ENCODE assay signal across 16 cellular contexts in genomic region chr15:101283931-101284330, GRCh38. TPM values are rescaled to one million over a fixed set of nuclear protein-coding genes. Genes with fewer than 3 reads are reported as not detected.
DNase-seq lines count a peak whose midpoint lies in the region; ATAC-seq, FAIRE-seq and TF ChIP-seq lines count a peak whose summit lies in the region.
"Had no signal": no experiment of that assay in that cellular context is flagged by ENCODE, and none has a peak within 500 bp of the region (broad histone marks: within the 10 kb centered on the region; RNA-seq: fewer than 3 reads in every experiment).

No MANE protein-coding gene starts in this region.

- H3K36me3 Mint-ChIP-seq in activated CD4-positive, alpha-beta memory T cell treated with anti-CD3 and anti-CD28 coated beads for 36 hours = peaks cover 58% of the 10 kb centered on the region
- peaks cover 76% of the 10 kb centered on the region for H3K36me3 Mint-ChIP-seq in activated CD4-positive, alpha-beta memory T cell treated with anti-CD3 and anti-CD28 coated beads, Interleukin-2, amount 10 ng/mL, durations not matched to agents 7 days and 5 days (ENCODE audit: low read depth)
- peaks cover 32% of the 10 kb centered on the region for H3K36me3 Mint-ChIP-seq in neural crest cell (ENCODE audit: low read depth)

- no peak overlapping the region for H2AFZ ChIP-seq in GM12878 (ENCODE audit: control insufficient read depth, low read depth, low read length)

- H3K4me3 ChIP-seq in A549 = no peak overlapping the region
- H3K4me3 ChIP-seq in GM12878 = no peak overlapping the region
- H3K4me3 ChIP-seq in Peyer's patch = no peak overlapping the region
- H3K4me3 ChIP-seq: BLaER1 treated with 17β-estradiol and CSF1 and Interleukin-3, amounts not matched to agents 10 nM and 100 nM had no signal

- no peaks in the 10 kb centered on the region for H3K27me3 Mint-ChIP-seq in activated CD4-positive, alpha-beta memory T cell treated with anti-CD3 and anti-CD28 coated beads for 36 hours
- no peaks in the 10 kb centered on the region for H3K27me3 Mint-ChIP-seq in activated CD4-positive, alpha-beta memory T cell treated with anti-CD3 and anti-CD28 coated beads, Interleukin-2, amount 10 ng/mL, durations not matched to agents 7 days and 5 days
- H3K27me3 Mint-ChIP-seq in neural crest cell (ENCODE audit: low read depth) = no peaks in the 10 kb centered on the region
- H3K27me3 Mint-ChIP-seq: CD4-positive, CD25-positive, alpha-beta regulatory T cell had no signal

- H3K27ac ChIP-seq in A549 = no peak overlapping the region
- no peak overlapping the region for H3K27ac ChIP-seq in GM12878 (ENCODE audit: control insufficient read depth, insufficient read depth)
- H3K27ac ChIP-seq in Peyer's patch = no peak overlapping the region
- H3K27ac ChIP-seq: BLaER1 treated with 17β-estradiol and CSF1 and Interleukin-3, amounts not matched to agents 10 nM and 100 nM had no signal

- no peak overlapping the region for H3K4me2 ChIP-seq in A549
- no peak overlapping the region for H3K4me2 ChIP-seq in GM12878 (ENCODE audit: control insufficient read depth, insufficient read depth)
- H3K4me2 ChIP-seq: BLaER1 treated with 17β-estradiol and CSF1 and Interleukin-3, amounts not matched to agents 10 nM and 100 nM had no signal

- H3K9ac ChIP-seq in GM12878 (ENCODE audit: control insufficient read depth, insufficient read depth, low read length) = no peak overlapping the region
- H3K9ac ChIP-seq: BLaER1 treated with 17β-estradiol and CSF1 and Interleukin-3, amounts not matched to agents 10 nM and 100 nM had no signal

- FAIRE-seq in A549 (lab: Jason Lieb, UNC) (no peak), GM12878 (lab: Jason Lieb, UNC) (no peak)
- FAIRE-seq: GM12891 had no signal

- H4K20me1 ChIP-seq in GM12878 (ENCODE audit: control insufficient read depth, insufficient read depth) = no peaks in the 10 kb centered on the region

- CTCF ChIA-PET in activated CD4-positive, alpha-beta memory T cell treated with anti-CD3 and anti-CD28 coated beads for 36 hours (lab: Charles Lee) = interaction anchor here (1.0 to 3.1 kb wide), 3 partner anchors 9 to 357 kb away, joined by 3 to 10 read pairs (median 8); no protein-coding TSS in a partner anchor
- CTCF ChIA-PET in activated CD4-positive, alpha-beta memory T cell treated with anti-CD3 and anti-CD28 coated beads, Interleukin-2, amount 10 ng/mL, durations not matched to agents 7 days and 5 days (lab: Charles Lee) = interaction anchor here (2.0 to 2.5 kb wide), 2 partner anchors 10 to 37 kb away, joined by 6 to 8 read pairs; no protein-coding TSS in a partner anchor
- CTCF ChIA-PET in A549 (lab: Yijun Ruan, JAX) = interaction anchor here (1.2 to 17.4 kb wide), 4 partner anchors 10 to 356 kb away, joined by 3 to 251 read pairs (median 10); partner anchors contain the start of gene SNRPA1
- CTCF ChIA-PET in GM12878 (lab: Yijun Ruan, JAX) = interaction anchor here (2.5 kb wide), 1 partner anchor 10 kb away, joined by 17 read pairs; the partner anchor contains the start of gene SNRPA1

- H3K4me1 ChIP-seq in A549 (no peaks in the 10 kb centered on the region), GM12878 (ENCODE audit: control insufficient read depth, insufficient read depth, low read length) (no peaks in the 10 kb centered on the region; the same call in 1 of the 2 replicates), Peyer's patch (peaks cover 0 to 20% (median 2%) of the 10 kb centered on the region in 4 donors)
- H3K4me1 ChIP-seq: BLaER1 treated with 17β-estradiol and CSF1 and Interleukin-3, amounts not matched to agents 10 nM and 100 nM had no signal

- in situ Hi-C loops in GM12878 (cut with MboI) = no loop called here

- H3K27me3 ChIP-seq in GM12878 (replicated peaks in 1 of 2; ENCODE audit: control insufficient read depth in 2 of 2, insufficient read depth in 2 of 2, low read length in 1 of 2) = no peaks in the 10 kb centered on the region
- no peaks in the 10 kb centered on the region for H3K27me3 ChIP-seq in Peyer's patch
- H3K27me3 ChIP-seq: BLaER1 treated with 17β-estradiol and CSF1 and Interleukin-3, amounts not matched to agents 10 nM and 100 nM had no signal

- peak overlapping the region; percentile 18 for H3K27ac Mint-ChIP-seq in activated CD4-positive, alpha-beta memory T cell treated with anti-CD3 and anti-CD28 coated beads for 36 hours
- no peak overlapping the region for H3K27ac Mint-ChIP-seq in activated CD4-positive, alpha-beta memory T cell treated with anti-CD3 and anti-CD28 coated beads, Interleukin-2, amount 10 ng/mL, durations not matched to agents 7 days and 5 days
- no peak overlapping the region for H3K27ac Mint-ChIP-seq in neural crest cell (ENCODE audit: unreplicated experiment)
- H3K27ac Mint-ChIP-seq: CD4-positive, CD25-positive, alpha-beta regulatory T cell; H9 had no signal

- H3K9me3 Mint-ChIP-seq in activated CD4-positive, alpha-beta memory T cell treated with anti-CD3 and anti-CD28 coated beads for 36 hours = no peaks in the 10 kb centered on the region
- no peaks in the 10 kb centered on the region for H3K9me3 Mint-ChIP-seq in activated CD4-positive, alpha-beta memory T cell treated with anti-CD3 and anti-CD28 coated beads, Interleukin-2, amount 10 ng/mL, durations not matched to agents 7 days and 5 days
- no peaks in the 10 kb centered on the region for H3K9me3 Mint-ChIP-seq in neural crest cell
- H3K9me3 Mint-ChIP-seq: CD4-positive, CD25-positive, alpha-beta regulatory T cell; H9 had no signal

- H3K79me2 ChIP-seq in GM12878 (ENCODE audit: control insufficient read depth, insufficient read depth, low read length) = peaks cover 13% of the 10 kb centered on the region

- 87% methylated on average over 6 of the region's 6 CpGs for WGBS in A549 (ENCODE audit: missing lambda C conversion rate)
- 17% methylated on average over 6 of the region's 6 CpGs for WGBS in GM12878 (ENCODE audit: insufficient coverage, insufficient replicate concordance, low lambda C conversion rate, missing lambda C conversion rate)

- SMC1A ChIA-PET in GM12878 (lab: Charles Lee; ENCODE audit: uncharacterized antibody, unreplicated experiment) = interaction anchor here (0.6 to 1.7 kb wide), 3 partner anchors 9 to 267 kb away, joined by 3 to 7 read pairs (median 3); no protein-coding TSS in a partner anchor

- ATAC-seq in A549 (no peak), GM12878 (no peak; the same call in 2 of the 3 replicates), GM18861 (IDR thresholded peaks at IDR 0.05; ENCODE audit: unreplicated experiment) (no peak)

- POLR2A ChIA-PET in activated CD4-positive, alpha-beta memory T cell treated with anti-CD3 and anti-CD28 coated beads for 36 hours (lab: Charles Lee) = interaction anchor here (0.6 to 1.7 kb wide), 2 partner anchors 11 to 180 kb away, joined by 5 read pairs; partner anchors contain the start of gene SNRPA1
- POLR2A ChIA-PET in activated CD4-positive, alpha-beta memory T cell treated with anti-CD3 and anti-CD28 coated beads, Interleukin-2, amount 10 ng/mL, durations not matched to agents 7 days and 5 days (lab: Charles Lee) = interaction anchor here (1.0 to 5.8 kb wide), 3 partner anchors 10 to 37 kb away, joined by 3 to 54 read pairs (median 3); partner anchors contain the start of gene SNRPA1
- POLR2A ChIA-PET in A549 (lab: Yijun Ruan, JAX) = no interaction called here
- POLR2A ChIA-PET in GM12878 (lab: Charles Lee) = interaction anchor here (2.3 kb wide), 1 partner anchor 10 kb away, joined by 10 read pairs; the partner anchor contains the start of gene SNRPA1

- BruUV-seq in GM12878 (replicated peaks; lab: Mats Ljungman, UMichigan) = TSS peak; percentile 35

- TF ChIP-seq EP300 in A549 (IDR thresholded peaks at IDR 0.05) (no peak), GM12878 (IDR thresholded peaks at IDR 0.05; ENCODE audit: borderline replicate concordance in 1 of 2, control insufficient read depth in 1 of 2, low read depth in 2 of 2, low read length in 2 of 2) (no peak)

- no peak for TF ChIP-seq CTCF in A549 (IDR thresholded peaks at IDR 0.05)
- no peak for TF ChIP-seq CTCF in GM12878 (IDR thresholded peaks at IDR 0.05 in 2 of 3, conservative IDR thresholded peaks at IDR 0.05 in 1 of 3; ENCODE audit: control insufficient read depth in 2 of 3, extremely low read depth in 1 of 3, insufficient read depth in 1 of 3, low read depth in 3 of 3, low read length in 3 of 3)
- no peak for TF ChIP-seq CTCF in neural crest cell (conservative IDR thresholded peaks at IDR 0.05)
- no peak for TF ChIP-seq CTCF in Peyer's patch (IDR thresholded peaks at IDR 0.05)

- no peaks in the 10 kb centered on the region for H3K9me3 ChIP-seq in A549
- no peaks in the 10 kb centered on the region; the same call in 2 of the 3 replicates for H3K9me3 ChIP-seq in GM12878 (replicated peaks; ENCODE audit: control insufficient read depth, insufficient read depth, low read length)
- no peaks in the 10 kb centered on the region for H3K9me3 ChIP-seq in Peyer's patch

- no peak overlapping the region for H3K4me3 Mint-ChIP-seq in activated CD4-positive, alpha-beta memory T cell treated with anti-CD3 and anti-CD28 coated beads for 36 hours
- H3K4me3 Mint-ChIP-seq in activated CD4-positive, alpha-beta memory T cell treated with anti-CD3 and anti-CD28 coated beads, Interleukin-2, amount 10 ng/mL, durations not matched to agents 7 days and 5 days = no peak overlapping the region
- H3K4me3 Mint-ChIP-seq in neural crest cell = peak overlapping the region; percentile 31
- H3K4me3 Mint-ChIP-seq: H9 had no signal

- TF ChIP-seq RAD21 in A549 (conservative IDR thresholded peaks at IDR 0.05 in 1 of 2, IDR thresholded peaks at IDR 0.05 in 1 of 2) = no peak
- TF ChIP-seq RAD21 in GM12878 (IDR thresholded peaks at IDR 0.05; ENCODE audit: insufficient read depth, low read depth, low read length) = no peak

- TF ChIP-seq POLR2A in A549 (IDR thresholded peaks at IDR 0.05; ENCODE audit: low read length) (no peak), GM12878 (IDR thresholded peaks at IDR 0.05; ENCODE audit: low read depth, low read length) (no peak), Peyer's patch (IDR thresholded peaks at IDR 0.05) (no peak)

- intact Hi-C loops in activated CD4-positive, alpha-beta memory T cell treated with anti-CD3 and anti-CD28 coated beads for 36 hours (cut with micrococcal nuclease) = no loop called here
- intact Hi-C loops in GM12878 (cut with micrococcal nuclease; ENCODE audit: unreplicated experiment) = no loop called here

- H3K36me3 ChIP-seq in GM12878 (ENCODE audit: control insufficient read depth in 2 of 2, insufficient read depth in 2 of 2, low read length in 1 of 2) = peaks cover 18 to 57% of the 10 kb centered on the region in 2 experiments
- peaks cover 0 to 80% (median 0%) of the 10 kb centered on the region in 3 donors for H3K36me3 ChIP-seq in Peyer's patch

- RAD21 ChIA-PET in GM12878 (lab: Charles Lee; ENCODE audit: unreplicated experiment) = no interaction called here

- DNase-seq in activated CD4-positive, alpha-beta memory T cell treated with anti-CD3 and anti-CD28 coated beads for 36 hours = no peak
- no peak for DNase-seq in activated CD4-positive, alpha-beta memory T cell treated with anti-CD3 and anti-CD28 coated beads, Interleukin-2, amount 10 ng/mL, durations not matched to agents 7 days and 5 days
- DNase-seq in A549 (ENCODE audit: low read depth in 1 of 2, low spot score in 1 of 2) (no peak), GM12878 (ENCODE audit: low read depth, low spot score) (no peak), neural crest cell (ENCODE audit: low read depth, low spot score) (no peak), Peyer's patch (no peak), DMS153 treated with DMSO at 0.1 percent for 48 hours (lab: John Stamatoyannopoulos, UW; ENCODE audit: unreplicated experiment) (no peak)
- DNase-seq: 8988T; ACHN; CD4-positive, CD25-positive, alpha-beta regulatory T cell; DMS79; GOT3; H9 had no signal

- H3K4me1 Mint-ChIP-seq in activated CD4-positive, alpha-beta memory T cell treated with anti-CD3 and anti-CD28 coated beads for 36 hours (ENCODE audit: low read depth) = peaks cover 20% of the 10 kb centered on the region
- H3K4me1 Mint-ChIP-seq in activated CD4-positive, alpha-beta memory T cell treated with anti-CD3 and anti-CD28 coated beads, Interleukin-2, amount 10 ng/mL, durations not matched to agents 7 days and 5 days = peaks cover 21% of the 10 kb centered on the region
- peaks cover 4% of the 10 kb centered on the region for H3K4me1 Mint-ChIP-seq in neural crest cell
- H3K4me1 Mint-ChIP-seq: H9 had no signal

RNA-seq across cellular contexts. Expression of gene SELENOS, which starts 6.6 kb away (rescaled TPM):
- 10 to 100 TPM; 30.9 to 31.7 TPM for total RNA-seq in activated CD4-positive, alpha-beta memory T cell treated with anti-CD3 and anti-CD28 coated beads for 36 hours
- 10 to 100 TPM; 43.0 to 45.7 TPM for total RNA-seq in activated CD4-positive, alpha-beta memory T cell treated with anti-CD3 and anti-CD28 coated beads, Interleukin-2, amount 10 ng/mL, durations not matched to agents 7 days and 5 days
- polyA plus RNA-seq in A549 (2011; rRNA removed) (128 and 184 TPM in 2 replicates), A549 (2017; fragmentation: RNase III; extraction: RNeasy Plus Mini Kit Qiagen cat#74134 plus additional on column Dnase treatment) (90.2 to 97.9 TPM (median 93.9 TPM) in 3 replicates), GM12878 (2011; rRNA removed) (62.9 and 73.8 TPM in 2 replicates), GM12878 (2014; fragmentation: Illumina TruSeq; extraction: Trizol) (34.9 and 35.8 TPM in 2 replicates), GM12878 (2014; fragmentation: Nextera tagmentation; extraction: Ambion mirVana) (10 to 100 TPM; 25.8 to 36.7 TPM), GM12878 (2014; rRNA removed) (39.4 and 48.7 TPM in 2 replicates), GM12878 (2016; fragmentation: Nextera tagmentation; extraction: Ambion mirVana) (10 to 100 TPM; 87.9 to 90.1 TPM)
- polyA plus RNA-seq in A549 (2012; cell fraction: cytosol; rRNA removed) = 111 and 113 TPM in 2 replicates
- polyA plus RNA-seq in A549 (2012; cell fraction: nucleus; rRNA removed) = 79.1 and 85.8 TPM in 2 replicates
- 43.3 and 43.9 TPM in 2 replicates for polyA minus RNA-seq in A549 (2011; rRNA and poly(A)+ RNA removed)
- total RNA-seq in GM12878 (2013; cell fraction: nucleolus; rRNA removed) = 50.5 and 66.2 TPM in 2 replicates
- total RNA-seq in GM12878 (2014; rRNA removed) (30.7 and 36.4 TPM in 2 replicates), GM12878 (2014; rRNA removed; fragmentation: Illumina TruSeq; extraction: Trizol) (35.7 and 37.8 TPM in 2 replicates), GM12878 (2021) (29.0 and 33.4 TPM in 2 replicates), neural crest cell (37.8 and 42.1 TPM in 2 replicates), Peyer's patch (100 to 1,000 TPM in 2 of 4 donors, 10 to 100 TPM in 2; 14.0 to 119 (median 103) TPM)
- polyA plus RNA-seq in GM12878 (2011; ENCODE audit: low read depth) = 37.2 TPM
- 43.7 and 45.0 TPM in 2 replicates for polyA plus RNA-seq in GM12878 (2011; cell fraction: cytosol; rRNA removed)
- 30.2 and 33.3 TPM in 2 replicates for polyA plus RNA-seq in GM12878 (2011; cell fraction: nucleus; rRNA removed)
- polyA plus RNA-seq in GM12878 (2012) = 42.4 and 44.3 TPM in 2 replicates
- 27.9 and 31.7 TPM in 2 replicates for polyA minus RNA-seq in GM12878 (2011; rRNA and poly(A)+ RNA removed)
- polyA minus RNA-seq in GM12878 (2011; cell fraction: cytosol; rRNA and poly(A)+ RNA removed) = 7.9 and 8.7 TPM in 2 replicates
- polyA minus RNA-seq in GM12878 (2011; cell fraction: nucleus; rRNA and poly(A)+ RNA removed) = 25.0 and 38.4 TPM in 2 replicates

RNA-seq across cellular contexts. Expression of gene SNRPA1, which starts 11.1 kb away (rescaled TPM):
- total RNA-seq in activated CD4-positive, alpha-beta memory T cell treated with anti-CD3 and anti-CD28 coated beads for 36 hours = 100 to 1,000 TPM; 167 to 173 TPM
- 100 to 1,000 TPM; 107 to 113 TPM for total RNA-seq in activated CD4-positive, alpha-beta memory T cell treated with anti-CD3 and anti-CD28 coated beads, Interleukin-2, amount 10 ng/mL, durations not matched to agents 7 days and 5 days
- polyA plus RNA-seq in A549 (2011; rRNA removed) (127 and 177 TPM in 2 replicates), A549 (2017; fragmentation: RNase III; extraction: RNeasy Plus Mini Kit Qiagen cat#74134 plus additional on column Dnase treatment) (137 to 142 TPM (median 140 TPM) in 3 replicates), GM12878 (2011; rRNA removed) (267 and 344 TPM in 2 replicates), GM12878 (2014; fragmentation: Illumina TruSeq; extraction: Trizol) (138 and 154 TPM in 2 replicates), GM12878 (2014; fragmentation: Nextera tagmentation; extraction: Ambion mirVana) (100 to 1,000 TPM; 174 to 238 TPM), GM12878 (2014; rRNA removed) (123 and 149 TPM in 2 replicates), GM12878 (2016; fragmentation: Nextera tagmentation; extraction: Ambion mirVana) (100 to 1,000 TPM; 240 to 258 TPM)
- polyA plus RNA-seq in A549 (2012; cell fraction: cytosol; rRNA removed) = 108 and 131 TPM in 2 replicates
- polyA plus RNA-seq in A549 (2012; cell fraction: nucleus; rRNA removed) = 70.6 and 116 TPM in 2 replicates
- 23.9 and 24.0 TPM in 2 replicates for polyA minus RNA-seq in A549 (2011; rRNA and poly(A)+ RNA removed)
- total RNA-seq in GM12878 (2013; cell fraction: nucleolus; rRNA removed) = 112 TPM in 2 replicates
- total RNA-seq in GM12878 (2014; rRNA removed) (88.4 and 95.1 TPM in 2 replicates), GM12878 (2014; rRNA removed; fragmentation: Illumina TruSeq; extraction: Trizol) (54.3 and 59.9 TPM in 2 replicates), GM12878 (2021) (117 and 126 TPM in 2 replicates), neural crest cell (118 and 132 TPM in 2 replicates), Peyer's patch (10 to 100 TPM; 36.4 to 80.0 (median 50.4) TPM)
- polyA plus RNA-seq in GM12878 (2011; ENCODE audit: low read depth) = 149 TPM
- polyA plus RNA-seq in GM12878 (2011; cell fraction: cytosol; rRNA removed) = 146 and 176 TPM in 2 replicates
- polyA plus RNA-seq in GM12878 (2011; cell fraction: nucleus; rRNA removed) = 172 and 183 TPM in 2 replicates
- 111 and 176 TPM in 2 replicates for polyA plus RNA-seq in GM12878 (2012)
- polyA minus RNA-seq in GM12878 (2011; rRNA and poly(A)+ RNA removed) = 55.1 and 81.8 TPM in 2 replicates
- 42.9 and 46.5 TPM in 2 replicates for polyA minus RNA-seq in GM12878 (2011; cell fraction: cytosol; rRNA and poly(A)+ RNA removed)
- 27.8 and 38.6 TPM in 2 replicates for polyA minus RNA-seq in GM12878 (2011; cell fraction: nucleus; rRNA and poly(A)+ RNA removed)

RNA-seq across cellular contexts. Expression of gene CHSY1, which starts 32.1 kb away (rescaled TPM):
- 10 to 100 TPM; 34.8 to 36.3 TPM for total RNA-seq in activated CD4-positive, alpha-beta memory T cell treated with anti-CD3 and anti-CD28 coated beads for 36 hours
- total RNA-seq in activated CD4-positive, alpha-beta memory T cell treated with anti-CD3 and anti-CD28 coated beads, Interleukin-2, amount 10 ng/mL, durations not matched to agents 7 days and 5 days = 10 to 100 TPM; 61.7 to 62.0 TPM
- polyA plus RNA-seq in A549 (2011; rRNA removed) = 27.9 and 28.1 TPM in 2 replicates
- 11.2 and 13.5 TPM in 2 replicates for polyA plus RNA-seq in A549 (2012; cell fraction: cytosol; rRNA removed)
- polyA plus RNA-seq in A549 (2012; cell fraction: nucleus; rRNA removed) = 4.6 and 8.0 TPM in 2 replicates
- polyA plus RNA-seq in A549 (2017; fragmentation: RNase III; extraction: RNeasy Plus Mini Kit Qiagen cat#74134 plus additional on column Dnase treatment) = 16.0 to 17.7 TPM (median 17.4 TPM) in 3 replicates
- 22.0 and 23.6 TPM in 2 replicates for polyA minus RNA-seq in A549 (2011; rRNA and poly(A)+ RNA removed)
- total RNA-seq in GM12878 (2013; cell fraction: nucleolus; rRNA removed) = 82.5 and 96.0 TPM in 2 replicates
- total RNA-seq in GM12878 (2014; rRNA removed) = 9.8 and 11.1 TPM in 2 replicates
- total RNA-seq in GM12878 (2014; rRNA removed; fragmentation: Illumina TruSeq; extraction: Trizol) = 14.2 and 14.7 TPM in 2 replicates
- 17.5 and 17.8 TPM in 2 replicates for total RNA-seq in GM12878 (2021)
- polyA plus RNA-seq in GM12878 (2011; ENCODE audit: low read depth) = 7.5 TPM
- polyA plus RNA-seq in GM12878 (2011; rRNA removed) = 31.2 and 41.1 TPM in 2 replicates
- polyA plus RNA-seq in GM12878 (2011; cell fraction: cytosol; rRNA removed) = 17.9 and 23.9 TPM in 2 replicates
- polyA plus RNA-seq in GM12878 (2011; cell fraction: nucleus; rRNA removed) = 19.2 and 19.8 TPM in 2 replicates
- polyA plus RNA-seq in GM12878 (2012) = 7.4 and 12.5 TPM in 2 replicates
- polyA plus RNA-seq in GM12878 (2014; fragmentation: Illumina TruSeq; extraction: Trizol) = 16.1 and 18.9 TPM in 2 replicates
- 10 to 100 TPM in 1 of 2 experiments, 1 to 10 TPM in 1; 5.1 to 10.0 TPM for polyA plus RNA-seq in GM12878 (2014; fragmentation: Nextera tagmentation; extraction: Ambion mirVana)
- 10.8 and 11.0 TPM in 2 replicates for polyA plus RNA-seq in GM12878 (2014; rRNA removed)
- 1 to 10 TPM; 1.4 to 1.8 TPM for polyA plus RNA-seq in GM12878 (2016; fragmentation: Nextera tagmentation; extraction: Ambion mirVana)
- 36.3 and 39.7 TPM in 2 replicates for polyA minus RNA-seq in GM12878 (2011; rRNA and poly(A)+ RNA removed)
- polyA minus RNA-seq in GM12878 (2011; cell fraction: cytosol; rRNA and poly(A)+ RNA removed) = 14.3 and 16.0 TPM in 2 replicates
- polyA minus RNA-seq in GM12878 (2011; cell fraction: nucleus; rRNA and poly(A)+ RNA removed) = 13.2 and 20.8 TPM in 2 replicates
- total RNA-seq in neural crest cell = 46.7 and 49.7 TPM in 2 replicates
- total RNA-seq in Peyer's patch = 10 to 100 TPM in 1 of 4 donors, 1 to 10 TPM in 3; 8.1 to 31.4 (median 9.3) TPM
